ENCODE assay signal across 1 cellular context in genomic region chr4:120329386-120329785, GRCh38.
TF ChIP-seq lines count a peak whose summit lies in the region.

No MANE protein-coding gene starts in this region.

TF ChIP-seq in HepG2, 621 proteins besides CTCF, POLR2A, EP300 and RAD21 (continued from another document):
- TF ChIP-seq, protein P1, sequence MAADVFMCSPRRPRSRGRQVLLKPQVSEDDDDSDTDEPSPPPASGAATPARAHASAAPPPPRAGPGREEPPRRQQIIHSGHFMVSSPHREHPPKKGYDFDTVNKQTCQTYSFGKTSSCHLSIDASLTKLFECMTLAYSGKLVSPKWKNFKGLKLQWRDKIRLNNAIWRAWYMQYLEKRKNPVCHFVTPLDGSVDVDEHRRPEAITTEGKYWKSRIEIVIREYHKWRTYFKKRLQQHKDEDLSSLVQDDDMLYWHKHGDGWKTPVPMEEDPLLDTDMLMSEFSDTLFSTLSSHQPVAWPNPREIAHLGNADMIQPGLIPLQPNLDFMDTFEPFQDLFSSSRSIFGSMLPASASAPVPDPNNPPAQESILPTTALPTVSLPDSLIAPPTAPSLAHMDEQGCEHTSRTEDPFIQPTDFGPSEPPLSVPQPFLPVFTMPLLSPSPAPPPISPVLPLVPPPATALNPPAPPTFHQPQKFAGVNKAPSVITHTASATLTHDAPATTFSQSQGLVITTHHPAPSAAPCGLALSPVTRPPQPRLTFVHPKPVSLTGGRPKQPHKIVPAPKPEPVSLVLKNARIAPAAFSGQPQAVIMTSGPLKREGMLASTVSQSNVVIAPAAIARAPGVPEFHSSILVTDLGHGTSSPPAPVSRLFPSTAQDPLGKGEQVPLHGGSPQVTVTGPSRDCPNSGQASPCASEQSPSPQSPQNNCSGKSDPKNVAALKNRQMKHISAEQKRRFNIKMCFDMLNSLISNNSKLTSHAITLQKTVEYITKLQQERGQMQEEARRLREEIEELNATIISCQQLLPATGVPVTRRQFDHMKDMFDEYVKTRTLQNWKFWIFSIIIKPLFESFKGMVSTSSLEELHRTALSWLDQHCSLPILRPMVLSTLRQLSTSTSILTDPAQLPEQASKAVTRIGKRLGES (CRISPR knock-in tag; IDR thresholded peaks at IDR 0.05; ENCODE audit: borderline replicate concordance): no peak
- TF ChIP-seq KLF6 (CRISPR knock-in tag; IDR thresholded peaks at IDR 0.05) (no peak), ZNF383 (CRISPR knock-in tag; IDR thresholded peaks at IDR 0.05; ENCODE audit: borderline replicate concordance) (no peak), ZNF724P (CRISPR knock-in tag; IDR thresholded peaks at IDR 0.05; ENCODE audit: borderline replicate concordance) (no peak), ZNF552 (CRISPR knock-in tag; IDR thresholded peaks at IDR 0.05; ENCODE audit: borderline replicate concordance) (no peak), HMGA1 (CRISPR knock-in tag; conservative IDR thresholded peaks at IDR 0.05) (no peak)
TF ChIP-seq in HepG2: peak in this region for 2.
